Comparison of ENCODE assay signal across 37 cellular contexts in genomic region chr18:7071600-7071999, GRCh38. TPM values are rescaled to one million over a fixed set of nuclear protein-coding genes. Genes with fewer than 3 reads are reported as not detected.
"Had no signal": no experiment of that assay in that cellular context is flagged by ENCODE, and none has a peak within 500 bp of the region (broad histone marks: within the 10 kb centered on the region; RNA-seq: fewer than 3 reads in every experiment).

No MANE protein-coding gene starts in this region.

- H3K4me1 ChIP-seq: body of pancreas, breast epithelium, SJCRH30 had no signal

- H3K27ac ChIP-seq: body of pancreas, breast epithelium, SJCRH30, SK-N-MC, WERI-Rb-1 had no signal

- DNase-seq: activated CD4-positive, alpha-beta memory T cell treated with anti-CD3 and anti-CD28 coated beads, Interleukin-2, amount 10 ng/mL, durations not matched to agents 7 days and 5 days; activated CD4-positive, alpha-beta T cell treated with anti-CD3 and anti-CD28 coated beads for 1 hour; activated CD4-positive, alpha-beta T cell treated with anti-CD3 and anti-CD28 coated beads for 48 hours; activated CD4-positive, CD25-positive, alpha-beta regulatory T cell; activated CD8-positive, alpha-beta memory T cell treated with anti-CD3 and anti-CD28 coated beads for 24 hours; activated CD8-positive, alpha-beta memory T cell treated with anti-CD3 and anti-CD28 coated beads, Interleukin-2, amount 10 ng/mL, durations not matched to agents 7 days and 5 days; activated CD8-positive, alpha-beta memory T cell treated with anti-CD3 and anti-CD28 coated beads, Interleukin-2, amount 50 U/mL, for 48 hours; activated effector memory CD4-positive, alpha-beta T cell treated with anti-CD3 and anti-CD28 coated beads, Interleukin-2, amount 50 U/mL, for 16 hours; activated naive CD4-positive, alpha-beta T cell; activated naive CD4-positive, alpha-beta T cell treated with anti-CD3 and anti-CD28 coated beads, Interleukin-2, amount 50 U/mL, for 16 hours; activated naive CD8-positive, alpha-beta T cell treated with anti-CD3 and anti-CD28 coated beads for 36 hours; activated T-cell treated with anti-CD3 and anti-CD28 coated beads, Interleukin-2, amount 50 U/mL, for 72 hours; body of pancreas; Kasumi-1; KG1; MG63; NCI-H1048; NCI-H1105 treated with DMSO at 0.1 percent for 48 hours; NCI-H1436 treated with DMSO at 0.1 percent for 48 hours; NCI-H1694 treated with DMSO at 0.1 percent for 48 hours; NCI-H2029; NCI-H2171 treated with DMSO at 0.1 percent for 48 hours; NCI-H2227 treated with DMSO at 0.1 percent for 48 hours; NCI-H446; NCI-H510A treated with DMSO at 0.1 percent for 48 hours; NCI-H774; SHP77; SJCRH30; T1000; WERI-Rb-1 had no signal

- H3K36me3 ChIP-seq: breast epithelium, MG63, SJCRH30, WERI-Rb-1 had no signal

- H3K27me3 ChIP-seq: body of pancreas, breast epithelium, MG63, SJCRH30 had no signal

- ATAC-seq: activated CD8-positive, alpha-beta memory T cell treated with anti-CD3 and anti-CD28 coated beads, Interleukin-2, amount 10 ng/mL, durations not matched to agents 7 days and 5 days; activated T-cell treated with anti-CD3 and anti-CD28 coated beads, Interleukin-2, amount 50 U/mL, for 72 hours; activated T-helper 17 cell treated with anti-CD3 and anti-CD28 coated beads, Interleukin-2, amount 50 U/mL, for 72 hours; body of pancreas; Panc1 had no signal

- H3K4me3 ChIP-seq: body of pancreas, breast epithelium, MG63, SJCRH30, SK-N-MC had no signal

- H3K9me3 ChIP-seq: body of pancreas, breast epithelium, MG63, SJCRH30 had no signal

- FAIRE-seq: astrocyte had no signal

RNA-seq across cellular contexts. Expression of gene LAMA1, which starts 46.0 kb away (rescaled TPM):
- total RNA-seq: activated CD4-positive, alpha-beta memory T cell treated with anti-CD3 and anti-CD28 coated beads, Interleukin-2, amount 10 ng/mL, durations not matched to agents 7 days and 5 days; activated CD8-positive, alpha-beta memory T cell treated with anti-CD3 and anti-CD28 coated beads, Interleukin-2, amount 10 ng/mL, durations not matched to agents 7 days and 5 days; activated naive CD8-positive, alpha-beta T cell treated with anti-CD3 and anti-CD28 coated beads for 36 hours; activated T-cell treated with anti-CD3 and anti-CD28 coated beads, Interleukin-2, amount 50 U/mL, for 72 hours; activated T-helper 17 cell treated with anti-CD3 and anti-CD28 coated beads, Interleukin-2, amount 50 U/mL, for 72 hours; T-helper 1 cell treated with Interleukin-12 subunit alpha and Interleukin-12 subunit beta and Interleukin-4 antibody, amounts not matched to agents 30 ng/mL and 1 ng/mL, for 36 hours; T-helper 2 cell treated with Interferon-gamma antibody and Interleukin-4, amounts not matched to agents 100 ng/mL and 5 ng/mL, for 36 hours had no signal
